ENCODE assay signal across 8 cellular contexts in genomic region chr7:116271980-116272886, GRCh38.
A peak's percentile ranks its signal among the peaks of the same experiment; 100 is the strongest.
DNase-seq lines count a peak whose midpoint lies in the region; ATAC-seq, FAIRE-seq and TF ChIP-seq lines count a peak whose summit lies in the region.

No MANE protein-coding gene starts in this region.

- intact Hi-C loops in activated CD4-positive, alpha-beta T cell treated with anti-CD3 and anti-CD28 coated beads for 36 hours (cut with DNase I, micrococcal nuclease), result no loop called here
- intact Hi-C loops in kidney (cut with DNase I) (no loop called here), upper lobe of right lung (cut with DNase I) (no loop called here)

- peak; percentile 11 for DNase-seq in activated CD4-positive, alpha-beta T cell treated with anti-CD3 and anti-CD28 coated beads for 36 hours
- DNase-seq in activated CD4-positive, alpha-beta T cell treated with anti-CD3 and anti-CD28 coated beads, Interleukin-2, amount 10 ng/mL, durations not matched to agents 7 days and 5 days, result no peak
- peak; percentile 89 for DNase-seq in amniotic stem cell (lab: John Stamatoyannopoulos, UW)
- DNase-seq in kidney, result no peak
- no peak for DNase-seq in upper lobe of right lung
- DNase-seq in NCI-H345 treated with DMSO at 0.1 percent for 48 hours (lab: John Stamatoyannopoulos, UW; ENCODE audit: unreplicated experiment), result no peak
- DNase-seq in DMS79 treated with DMSO at 0.1 percent for 48 hours (lab: John Stamatoyannopoulos, UW), result no peak

- no peaks in the 10 kb centered on the region for H3K9me3 Mint-ChIP-seq in activated CD4-positive, alpha-beta T cell treated with anti-CD3 and anti-CD28 coated beads for 36 hours (ENCODE audit: low read depth)
- no peaks in the 10 kb centered on the region for H3K9me3 Mint-ChIP-seq in activated CD4-positive, alpha-beta T cell treated with anti-CD3 and anti-CD28 coated beads, Interleukin-2, amount 10 ng/mL, durations not matched to agents 7 days and 5 days

- ATAC-seq in activated CD4-positive, alpha-beta T cell treated with anti-CD3 and anti-CD28 coated beads for 36 hours, result peak; percentile 74
- ATAC-seq in upper lobe of right lung (peak; percentile 98), HG02678 (IDR thresholded peaks at IDR 0.05; ENCODE audit: unreplicated experiment) (no peak)

- H3K4me3 Mint-ChIP-seq in activated CD4-positive, alpha-beta T cell treated with anti-CD3 and anti-CD28 coated beads for 36 hours, result no peak overlapping the region
- H3K4me3 Mint-ChIP-seq in activated CD4-positive, alpha-beta T cell treated with anti-CD3 and anti-CD28 coated beads, Interleukin-2, amount 10 ng/mL, durations not matched to agents 7 days and 5 days, result no peak overlapping the region

- H3K36me3 Mint-ChIP-seq in activated CD4-positive, alpha-beta T cell treated with anti-CD3 and anti-CD28 coated beads for 36 hours (ENCODE audit: low read depth), result no peaks in the 10 kb centered on the region
- no peaks in the 10 kb centered on the region for H3K36me3 Mint-ChIP-seq in activated CD4-positive, alpha-beta T cell treated with anti-CD3 and anti-CD28 coated beads, Interleukin-2, amount 10 ng/mL, durations not matched to agents 7 days and 5 days (ENCODE audit: low read depth)

- H3K9me3 ChIP-seq in kidney (ENCODE audit: control insufficient read depth in 1 of 2, low read length in 2 of 2) (no peaks in the 10 kb centered on the region), upper lobe of right lung (no peaks in the 10 kb centered on the region)

- no peak for TF ChIP-seq CTCF in kidney (IDR thresholded peaks at IDR 0.05; ENCODE audit: borderline replicate concordance, extremely low read depth, insufficient read depth)
- no peak for TF ChIP-seq CTCF in upper lobe of right lung (IDR thresholded peaks at IDR 0.05)

- FAIRE-seq in kidney (lab: Jason Lieb, UNC), result no peak

- CTCF ChIA-PET in activated CD4-positive, alpha-beta T cell treated with anti-CD3 and anti-CD28 coated beads for 36 hours (lab: Charles Lee), result interaction anchor here (1.0 to 1.5 kb wide), 2 partner anchors 13 to 136 kb away, joined by 3 to 4 read pairs; no protein-coding TSS in a partner anchor
- CTCF ChIA-PET in activated CD4-positive, alpha-beta T cell treated with anti-CD3 and anti-CD28 coated beads, Interleukin-2, amount 10 ng/mL, durations not matched to agents 7 days and 5 days (lab: Charles Lee), result interaction anchor here (1.0 to 1.3 kb wide), 2 partner anchors 10 to 80 kb away, joined by 3 to 4 read pairs; no protein-coding TSS in a partner anchor

- H3K9ac ChIP-seq in kidney (ENCODE audit: low read length in 2 of 2), result no peak overlapping the region

- no peaks in the 10 kb centered on the region for H3K4me1 Mint-ChIP-seq in activated CD4-positive, alpha-beta T cell treated with anti-CD3 and anti-CD28 coated beads for 36 hours
- H3K4me1 Mint-ChIP-seq in activated CD4-positive, alpha-beta T cell treated with anti-CD3 and anti-CD28 coated beads, Interleukin-2, amount 10 ng/mL, durations not matched to agents 7 days and 5 days, result no peaks in the 10 kb centered on the region

- POLR2A ChIA-PET in activated CD4-positive, alpha-beta T cell treated with anti-CD3 and anti-CD28 coated beads for 36 hours (lab: Charles Lee), result no interaction called here
- POLR2A ChIA-PET in activated CD4-positive, alpha-beta T cell treated with anti-CD3 and anti-CD28 coated beads, Interleukin-2, amount 10 ng/mL, durations not matched to agents 7 days and 5 days (lab: Charles Lee), result no interaction called here

- no peaks in the 10 kb centered on the region for H3K27me3 ChIP-seq in upper lobe of right lung

- H3K4me1 ChIP-seq in kidney (ENCODE audit: control insufficient read depth in 1 of 2, insufficient read depth in 1 of 2, low read depth in 1 of 2, low read length in 2 of 2), result peaks cover 3 to 8% of the 10 kb centered on the region in 2 donors
- peaks cover 18% of the 10 kb centered on the region for H3K4me1 ChIP-seq in upper lobe of right lung

- H3K27ac ChIP-seq in kidney (ENCODE audit: low read depth in 2 of 2, low read length in 2 of 2) (peak overlapping the region; percentile 65 to 66), upper lobe of right lung (peak overlapping the region; percentile 52)

- peaks cover 16% of the 10 kb centered on the region for H3K27me3 Mint-ChIP-seq in activated CD4-positive, alpha-beta T cell treated with anti-CD3 and anti-CD28 coated beads for 36 hours
- H3K27me3 Mint-ChIP-seq in activated CD4-positive, alpha-beta T cell treated with anti-CD3 and anti-CD28 coated beads, Interleukin-2, amount 10 ng/mL, durations not matched to agents 7 days and 5 days, result peaks cover 38% of the 10 kb centered on the region

- no peaks in the 10 kb centered on the region for H3K36me3 ChIP-seq in kidney (ENCODE audit: control insufficient read depth in 1 of 2, insufficient read depth in 2 of 2, low read length in 2 of 2)
- no peaks in the 10 kb centered on the region for H3K36me3 ChIP-seq in upper lobe of right lung

- no peak overlapping the region for H3K27ac Mint-ChIP-seq in activated CD4-positive, alpha-beta T cell treated with anti-CD3 and anti-CD28 coated beads for 36 hours
- no peak overlapping the region for H3K27ac Mint-ChIP-seq in activated CD4-positive, alpha-beta T cell treated with anti-CD3 and anti-CD28 coated beads, Interleukin-2, amount 10 ng/mL, durations not matched to agents 7 days and 5 days

- H3K4me3 ChIP-seq in kidney (ENCODE audit: low read length in 2 of 2), result no peak overlapping the region
- H3K4me3 ChIP-seq in upper lobe of right lung, result no peak overlapping the region

Comparison
In these comparisons a context has a peak if more than half of its experiments do, and no peak if none do; other contexts are left out.
1. DNase-seq: peak in activated CD4-positive, alpha-beta T cell treated with anti-CD3 and anti-CD28 coated beads for 36 hours (single experiment) and amniotic stem cell (single experiment); none in activated CD4-positive, alpha-beta T cell treated with anti-CD3 and anti-CD28 coated beads, Interleukin-2, amount 10 ng/mL, durations not matched to agents 7 days and 5 days (single experiment), kidney (single experiment), upper lobe of right lung (single experiment), NCI-H345 treated with DMSO at 0.1 percent for 48 hours (single experiment) and DMS79 treated with DMSO at 0.1 percent for 48 hours (single experiment).